ENCODE assay signal across 9 cellular contexts in the genomic region with DNA sequence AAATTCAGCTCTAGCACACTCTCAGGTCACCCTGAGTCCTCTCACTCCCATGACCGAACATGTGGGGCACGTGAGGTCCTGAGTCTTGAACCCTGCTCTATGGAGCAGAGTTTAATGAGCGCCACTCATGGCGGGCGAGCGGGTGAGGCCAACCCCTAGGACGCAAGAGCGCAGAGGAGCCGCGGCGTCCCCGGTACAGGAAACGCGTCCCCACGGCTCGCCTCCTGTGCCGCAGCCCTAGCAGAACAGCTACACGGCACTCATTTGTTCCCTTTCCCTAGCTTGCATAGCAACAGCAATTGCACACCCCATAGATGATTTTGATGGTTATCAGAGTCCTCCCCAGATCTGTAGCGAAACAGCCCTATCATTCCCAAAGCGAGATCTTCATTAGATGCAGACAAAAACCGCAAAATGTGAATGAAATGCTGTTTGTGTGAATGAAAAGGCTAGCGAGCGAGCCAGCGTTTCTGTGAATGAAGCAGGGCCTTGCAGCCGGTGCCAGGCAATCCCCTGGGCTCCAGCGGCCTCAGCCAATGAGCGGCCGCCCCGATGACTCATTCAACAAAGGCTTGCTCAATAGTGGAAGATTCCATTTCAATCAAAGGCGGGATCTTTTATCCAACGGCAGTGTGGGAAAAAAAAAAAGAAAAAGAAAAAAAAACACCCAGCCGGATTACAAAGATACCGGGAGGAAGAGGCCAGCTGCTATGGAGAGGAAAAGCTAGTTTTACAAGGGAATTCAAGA. TPM values are rescaled to one million over a fixed set of nuclear protein-coding genes. Genes with fewer than 3 reads are reported as not detected.
DNase-seq lines count a peak whose midpoint lies in the region; ATAC-seq, FAIRE-seq and TF ChIP-seq lines count a peak whose summit lies in the region.
"Had no signal": no experiment of that assay in that cellular context is flagged by ENCODE, and none has a peak within 500 bp of the region (broad histone marks: within the 10 kb centered on the region; RNA-seq: fewer than 3 reads in every experiment).

No MANE protein-coding gene starts in this region.

- H3K4me2 ChIP-seq in Loucy (ENCODE audit: low read depth, low read length, poor library complexity, severe bottlenecking) (peak overlapping the region; percentile 67), astrocyte (ENCODE audit: low read length) (peak overlapping the region; percentile 92), osteoblast (ENCODE audit: insufficient read depth, low read length) (peak overlapping the region; percentile 99)

- peak overlapping the region; percentile 75 for H3K27ac ChIP-seq in RWPE1
- H3K27ac ChIP-seq in astrocyte (ENCODE audit: low read depth, low read length): peak overlapping the region; percentile 88
- H3K27ac ChIP-seq in osteoblast (ENCODE audit: low read depth, low read length): peak overlapping the region; percentile 78

- intact Hi-C loops in left cardiac atrium (cut with DNase I): no loop called here

- DNase-seq in EH (ENCODE audit: low read depth): peak; percentile 96
- peak; percentile 97 for DNase-seq in RWPE1 (ENCODE audit: low spot score)
- DNase-seq in astrocyte (ENCODE audit: low read depth): peak; percentile 95
- DNase-seq in left cardiac atrium: peak; percentile 92
- DNase-seq in osteoblast (ENCODE audit: insufficient read length, low spot score, missing footprints): peak; percentile 99
- DNase-seq in ureter (ENCODE audit: low spot score): peak; percentile 91

- H2AFZ ChIP-seq in Loucy (ENCODE audit: low read length) (peak overlapping the region; percentile 76), astrocyte (ENCODE audit: low read depth, low read length) (peak overlapping the region; percentile 82), osteoblast (ENCODE audit: low read length) (peak overlapping the region; percentile 97)

- H3K9me3 Mint-ChIP-seq in astrocyte (ENCODE audit: unreplicated experiment): peaks cover 2% of the 10 kb centered on the region

- ATAC-seq in left cardiac atrium: peak; percentile 97
- no peak for ATAC-seq in GM19035 (IDR thresholded peaks at IDR 0.05; ENCODE audit: unreplicated experiment)

- H3K9ac ChIP-seq in Loucy (ENCODE audit: low read depth, low read length, poor library complexity, severe bottlenecking) (peak overlapping the region; percentile 10), astrocyte (ENCODE audit: low read length) (peak overlapping the region; percentile 84)

- no peaks in the 10 kb centered on the region for H3K9me2 ChIP-seq in Loucy (replicated peaks; ENCODE audit: low read depth, low read length)

- H4K20me1 ChIP-seq in Loucy (ENCODE audit: insufficient read depth, low read length, poor library complexity, severe bottlenecking) (no peaks in the 10 kb centered on the region), astrocyte (ENCODE audit: insufficient read depth, low read length) (peaks cover 7% of the 10 kb centered on the region), osteoblast (ENCODE audit: insufficient read depth, low read length) (no peaks in the 10 kb centered on the region)

- H3K27me3 Mint-ChIP-seq in astrocyte (ENCODE audit: low read depth, unreplicated experiment): peaks cover 13% of the 10 kb centered on the region

- POLR2A ChIA-PET in RWPE1 (lab: Yijun Ruan, JAX; ENCODE audit: low non-redundant PET): no interaction called here

- no peaks in the 10 kb centered on the region for H3K9me3 ChIP-seq in Loucy (ENCODE audit: insufficient read depth, low read depth, low read length)
- H3K9me3 ChIP-seq in astrocyte (ENCODE audit: insufficient read depth, low read depth, low read length): no peaks in the 10 kb centered on the region
- H3K9me3 ChIP-seq in osteoblast (ENCODE audit: low read depth, low read length): no peaks in the 10 kb centered on the region

- peak overlapping the region; percentile 63 for H3K4me3 ChIP-seq in Loucy (ENCODE audit: low read length, poor library complexity, severe bottlenecking)
- peak overlapping the region; percentile 86 for H3K4me3 ChIP-seq in astrocyte (ENCODE audit: insufficient read depth, low read depth, low read length)
- H3K4me3 ChIP-seq in osteoblast (ENCODE audit: insufficient read depth, low read length): peak overlapping the region; percentile 73

- no peaks in the 10 kb centered on the region for H3F3A ChIP-seq in Loucy (ENCODE audit: low read depth)

- H3K4me1 ChIP-seq in Loucy (ENCODE audit: insufficient read depth, low read length, poor library complexity, severe bottlenecking) (no peaks in the 10 kb centered on the region), astrocyte (ENCODE audit: insufficient read depth, low read length) (peaks cover 32% of the 10 kb centered on the region), osteoblast (ENCODE audit: insufficient read depth, low read length) (peaks cover 15% of the 10 kb centered on the region)

- CTCF ChIA-PET in RWPE1 (lab: Yijun Ruan, JAX): interaction anchor here (1.1 kb wide), 1 partner anchor 39 kb away, joined by 3 read pairs; no protein-coding TSS in a partner anchor

- no peak for FAIRE-seq in astrocyte (lab: Jason Lieb, UNC)

- no peak for TF ChIP-seq CTCF in Loucy (conservative IDR thresholded peaks at IDR 0.05; ENCODE audit: low read length)
- no peak for TF ChIP-seq CTCF in RWPE1 (conservative IDR thresholded peaks at IDR 0.05; ENCODE audit: low read depth)
- TF ChIP-seq CTCF in astrocyte (IDR thresholded peaks at IDR 0.05; ENCODE audit: insufficient read depth, low read depth, low read length): no peak
- TF ChIP-seq CTCF in osteoblast (IDR thresholded peaks at IDR 0.05; ENCODE audit: extremely low read depth, low read depth, low read length): no peak

- peak overlapping the region; percentile 84 for H3K4me3 Mint-ChIP-seq in astrocyte (ENCODE audit: unreplicated experiment)

- no peaks in the 10 kb centered on the region for H3K36me3 Mint-ChIP-seq in astrocyte (ENCODE audit: low read depth, unreplicated experiment)

- H3K27ac Mint-ChIP-seq in astrocyte (ENCODE audit: unreplicated experiment): peak overlapping the region; percentile 58

- H3K36me3 ChIP-seq in Loucy (ENCODE audit: insufficient read depth, low read length): no peaks in the 10 kb centered on the region
- no peaks in the 10 kb centered on the region for H3K36me3 ChIP-seq in astrocyte (ENCODE audit: insufficient read depth, low read length)
- H3K36me3 ChIP-seq in osteoblast (ENCODE audit: insufficient read depth, low read length): no peaks in the 10 kb centered on the region

- H3K4me1 Mint-ChIP-seq in astrocyte (ENCODE audit: low read depth, unreplicated experiment): peaks cover 12% of the 10 kb centered on the region

- no peaks in the 10 kb centered on the region for H3K79me2 ChIP-seq in Loucy (ENCODE audit: insufficient read depth, low read length)
- H3K79me2 ChIP-seq in astrocyte (ENCODE audit: insufficient read depth, low read length): peaks cover 39% of the 10 kb centered on the region
- H3K79me2 ChIP-seq in osteoblast (ENCODE audit: insufficient read depth, low read length): no peaks in the 10 kb centered on the region

- no peaks in the 10 kb centered on the region for H3K27me3 ChIP-seq in Loucy (ENCODE audit: insufficient read depth, low read length, poor library complexity, severe bottlenecking)
- H3K27me3 ChIP-seq in astrocyte (ENCODE audit: insufficient read depth, low read length): no peaks in the 10 kb centered on the region
- peaks cover 33% of the 10 kb centered on the region for H3K27me3 ChIP-seq in osteoblast (ENCODE audit: insufficient read depth, low read length)

RNA-seq across cellular contexts. Expression of a gene that starts 1.5 kb away (rescaled TPM):
- 3.1 and 4.6 TPM in 2 replicates for total RNA-seq in astrocyte
- total RNA-seq in left cardiac atrium: 1 to 10 TPM; 1.5 to 2.7 TPM
- total RNA-seq in osteoblast: under 0.01 and 0.36 TPM in 2 replicates
- total RNA-seq in ureter: 4.7 TPM
- total RNA-seq: T-helper 1 cell treated with Interleukin-12 subunit alpha and Interleukin-12 subunit beta and Interleukin-4 antibody, amounts not matched to agents 30 ng/mL and 1 ng/mL, for 36 hours had no signal
